In the genomic region with DNA sequence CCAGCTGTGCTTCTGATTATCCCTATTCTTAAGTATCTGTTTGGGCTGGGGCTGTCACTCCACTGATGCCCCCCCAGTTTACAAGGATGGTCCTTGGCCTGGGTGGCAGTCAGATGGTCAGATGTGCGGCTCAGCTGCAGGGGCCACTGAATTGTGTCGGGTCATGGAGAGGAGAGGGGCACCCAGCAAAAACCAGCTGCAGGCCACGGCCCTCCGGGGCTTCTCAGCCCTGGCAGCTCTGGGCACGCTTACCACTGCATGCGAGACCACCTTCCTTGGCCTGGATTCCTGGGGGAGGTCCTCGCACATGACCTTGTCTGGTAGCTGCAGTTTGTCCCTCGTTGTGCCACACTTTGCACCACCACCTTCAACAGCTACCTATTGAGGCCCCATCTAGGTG, we compare ENCODE assay signal across 30 cellular contexts.
"Had no signal": no experiment of that assay in that cellular context is flagged by ENCODE, and none has a peak within 500 bp of the region (broad histone marks: within the 10 kb centered on the region; RNA-seq: fewer than 3 reads in every experiment).

No MANE protein-coding gene starts in this region.

- H3K4me3 ChIP-seq: ascending aorta, gastroesophageal sphincter, neural progenitor cell, ovary, right lobe of liver, thoracic aorta, upper lobe of right lung had no signal

- H3K9me3 Mint-ChIP-seq: activated CD4-positive, alpha-beta memory T cell treated with anti-CD3 and anti-CD28 coated beads for 36 hours; activated CD4-positive, alpha-beta T cell treated with anti-CD3 and anti-CD28 coated beads, Interleukin-2, amount 10 ng/mL, durations not matched to agents 24 days and 14 days; activated naive CD4-positive, alpha-beta T cell treated with anti-CD3 and anti-CD28 coated beads for 36 hours; activated naive CD8-positive, alpha-beta T cell treated with anti-CD3 and anti-CD28 coated beads for 36 hours; activated T-helper 1 cell treated with anti-CD3 and anti-CD28 coated beads, Interleukin-12 subunit alpha, Interleukin-12 subunit beta, Interleukin-2, Interleukin-4 antibody, amounts not matched to agents 30 ng/mL and 10 ng/mL and 1 ng/mL, durations not matched to agents 14 hours and 24 hours and 36 hours; brain; effector memory CD8-positive, alpha-beta T cell; immature natural killer cell; naive thymus-derived CD8-positive, alpha-beta T cell; neural progenitor cell had no signal

- ATAC-seq: effector memory CD8-positive, alpha-beta T cell; left colon; naive thymus-derived CD8-positive, alpha-beta T cell; right lobe of liver; T-helper 17 cell had no signal

- H3K27me3 Mint-ChIP-seq: activated CD4-positive, alpha-beta memory T cell treated with anti-CD3 and anti-CD28 coated beads for 36 hours; activated CD4-positive, alpha-beta T cell treated with anti-CD3 and anti-CD28 coated beads, Interleukin-2, amount 10 ng/mL, durations not matched to agents 24 days and 14 days; activated naive CD8-positive, alpha-beta T cell treated with anti-CD3 and anti-CD28 coated beads for 36 hours; progenitor cell of endocrine pancreas had no signal

- H3K27ac ChIP-seq: ascending aorta, gastroesophageal sphincter, neural progenitor cell, ovary, right lobe of liver, thoracic aorta, upper lobe of right lung had no signal

- H3K27ac Mint-ChIP-seq: activated CD4-positive, alpha-beta memory T cell treated with anti-CD3 and anti-CD28 coated beads for 36 hours; activated CD4-positive, alpha-beta T cell treated with anti-CD3 and anti-CD28 coated beads, Interleukin-2, amount 10 ng/mL, durations not matched to agents 24 days and 14 days; activated naive CD4-positive, alpha-beta T cell treated with anti-CD3 and anti-CD28 coated beads for 36 hours; activated naive CD8-positive, alpha-beta T cell treated with anti-CD3 and anti-CD28 coated beads for 36 hours; activated T-helper 1 cell treated with anti-CD3 and anti-CD28 coated beads, Interleukin-12 subunit alpha, Interleukin-12 subunit beta, Interleukin-2, Interleukin-4 antibody, amounts not matched to agents 30 ng/mL and 10 ng/mL and 1 ng/mL, durations not matched to agents 14 hours and 24 hours and 36 hours; effector memory CD8-positive, alpha-beta T cell; immature natural killer cell; naive thymus-derived CD8-positive, alpha-beta T cell; progenitor cell of endocrine pancreas; T-helper 17 cell had no signal

- H3K36me3 ChIP-seq: ascending aorta, gastroesophageal sphincter, neural progenitor cell, ovary, right lobe of liver, thoracic aorta, upper lobe of right lung had no signal

- H3K4me1 Mint-ChIP-seq: activated CD4-positive, alpha-beta T cell treated with anti-CD3 and anti-CD28 coated beads, Interleukin-2, amount 10 ng/mL, durations not matched to agents 24 days and 14 days; activated naive CD8-positive, alpha-beta T cell treated with anti-CD3 and anti-CD28 coated beads for 36 hours; immature natural killer cell; T-helper 17 cell had no signal

- H2AFZ ChIP-seq: neural progenitor cell had no signal

- H3K4me3 Mint-ChIP-seq: activated CD4-positive, alpha-beta memory T cell treated with anti-CD3 and anti-CD28 coated beads for 36 hours; activated CD4-positive, alpha-beta T cell treated with anti-CD3 and anti-CD28 coated beads, Interleukin-2, amount 10 ng/mL, durations not matched to agents 24 days and 14 days; activated naive CD4-positive, alpha-beta T cell treated with anti-CD3 and anti-CD28 coated beads for 36 hours; activated naive CD8-positive, alpha-beta T cell treated with anti-CD3 and anti-CD28 coated beads for 36 hours; activated T-helper 1 cell treated with anti-CD3 and anti-CD28 coated beads, Interleukin-12 subunit alpha, Interleukin-12 subunit beta, Interleukin-2, Interleukin-4 antibody, amounts not matched to agents 30 ng/mL and 10 ng/mL and 1 ng/mL, durations not matched to agents 14 hours and 24 hours and 36 hours; brain; effector memory CD8-positive, alpha-beta T cell; immature natural killer cell; naive thymus-derived CD8-positive, alpha-beta T cell; neural progenitor cell; T-helper 17 cell had no signal

- DNase-seq: activated CD4-positive, alpha-beta memory T cell treated with anti-CD3 and anti-CD28 coated beads for 36 hours; activated CD4-positive, alpha-beta T cell treated with anti-CD3 and anti-CD28 coated beads, Interleukin-2, amount 10 ng/mL, durations not matched to agents 24 days and 14 days; activated CD4-positive, CD25-positive, alpha-beta regulatory T cell treated with anti-CD3 and anti-CD28 coated beads, Interleukin-2, amount 50 U/mL, for 72 hours; activated CD8-positive, alpha-beta memory T cell treated with anti-CD3 and anti-CD28 coated beads, Interleukin-2, amount 50 U/mL, for 4 hours; activated effector memory CD4-positive, alpha-beta T cell treated with anti-CD3 and anti-CD28 coated beads, Interleukin-2, amount 50 U/mL, for 16 hours; activated naive CD4-positive, alpha-beta T cell treated with anti-CD3 and anti-CD28 coated beads for 36 hours; activated naive CD8-positive, alpha-beta T cell treated with anti-CD3 and anti-CD28 coated beads for 36 hours; activated T-cell treated with anti-CD3 and anti-CD28 coated beads, Interleukin-2, amount 50 U/mL, for 1 hour; cortex of kidney; effector memory CD8-positive, alpha-beta T cell; erythroblast; immature natural killer cell; kidney; mammary epithelial cell; midbrain; naive thymus-derived CD8-positive, alpha-beta T cell; right lobe of liver; stimulated activated naive CD4-positive, alpha-beta T cell treated with Interleukin-2 at 50 U/mL for 16 hours; T-helper 17 cell; T1000; upper lobe of right lung had no signal

- H3K36me3 Mint-ChIP-seq: activated CD4-positive, alpha-beta memory T cell treated with anti-CD3 and anti-CD28 coated beads for 36 hours; activated naive CD8-positive, alpha-beta T cell treated with anti-CD3 and anti-CD28 coated beads for 36 hours; immature natural killer cell; naive thymus-derived CD8-positive, alpha-beta T cell; neural progenitor cell had no signal

- H3K27me3 ChIP-seq: ascending aorta, gastroesophageal sphincter, neural progenitor cell, ovary, right lobe of liver, upper lobe of right lung had no signal

- H3K4me2 ChIP-seq: neural progenitor cell had no signal

- H3K9me3 ChIP-seq: ascending aorta, gastroesophageal sphincter, ovary, right lobe of liver, thoracic aorta, upper lobe of right lung had no signal

- H3K9ac ChIP-seq: neural progenitor cell had no signal

- H3K4me1 ChIP-seq: ascending aorta, neural progenitor cell, right lobe of liver had no signal
